Comparison of ENCODE assay signal across 37 cellular contexts in genomic region chr11:125797641-125798040, GRCh38. TPM values are rescaled to one million over a fixed set of nuclear protein-coding genes. Genes with fewer than 3 reads are reported as not detected.
"Had no signal": no experiment of that assay in that cellular context is flagged by ENCODE, and none has a peak within 500 bp of the region (broad histone marks: within the 10 kb centered on the region; RNA-seq: fewer than 3 reads in every experiment).

No MANE protein-coding gene starts in this region.

- H3K27ac Mint-ChIP-seq: activated CD4-positive, alpha-beta T cell treated with anti-CD3 and anti-CD28 coated beads, Interleukin-2, amount 10 ng/mL, durations not matched to agents 24 days and 14 days; activated CD8-positive, alpha-beta T cell treated with anti-CD3 and anti-CD28 coated beads for 36 hours; activated naive CD4-positive, alpha-beta T cell treated with anti-CD3 and anti-CD28 coated beads, Interleukin-2, amount 50 U/mL, for 24 hours; activated naive CD8-positive, alpha-beta T cell treated with anti-CD3 and anti-CD28 coated beads, Interleukin-2, amount 10 ng/mL, durations not matched to agents 7 days and 5 days; activated T-cell treated with anti-CD3 and anti-CD28 coated beads, Interleukin-2, amount 50 U/mL, for 72 hours; activated T-helper 2 cell treated with anti-CD3 and anti-CD28 coated beads, Interferon-gamma antibody, Interleukin-2, Interleukin-4, amounts not matched to agents 10 μg/mL and 5 μg/mL and 100 μg/mL, durations not matched to agents 14 hours and 24 hours and 36 hours had no signal

- H3K4me3 ChIP-seq: ascending aorta, cardiac muscle cell, MG63, PC-9 had no signal

- H3K27me3 ChIP-seq: ascending aorta, cardiac muscle cell, MG63 had no signal

- H3K36me3 ChIP-seq: ascending aorta, cardiac muscle cell, MG63 had no signal

- H3K36me3 Mint-ChIP-seq: activated naive CD4-positive, alpha-beta T cell treated with anti-CD3 and anti-CD28 coated beads, Interleukin-2, amount 50 U/mL, for 24 hours had no signal

- H3K27ac ChIP-seq: ascending aorta, cardiac muscle cell, PC-9, RWPE1, VCaP had no signal

- H2AFZ ChIP-seq: PC-9 had no signal

- H3K4me3 Mint-ChIP-seq: activated CD4-positive, alpha-beta T cell treated with anti-CD3 and anti-CD28 coated beads, Interleukin-2, amount 10 ng/mL, durations not matched to agents 24 days and 14 days; activated CD8-positive, alpha-beta T cell treated with anti-CD3 and anti-CD28 coated beads for 36 hours; activated naive CD4-positive, alpha-beta T cell treated with anti-CD3 and anti-CD28 coated beads, Interleukin-2, amount 50 U/mL, for 24 hours; activated naive CD8-positive, alpha-beta T cell treated with anti-CD3 and anti-CD28 coated beads, Interleukin-2, amount 10 ng/mL, durations not matched to agents 7 days and 5 days; activated T-cell treated with anti-CD3 and anti-CD28 coated beads, Interleukin-2, amount 50 U/mL, for 72 hours; central memory CD8-positive, alpha-beta T cell had no signal

- H3K4me1 Mint-ChIP-seq: activated CD4-positive, alpha-beta T cell treated with anti-CD3 and anti-CD28 coated beads, Interleukin-2, amount 10 ng/mL, durations not matched to agents 24 days and 14 days; activated naive CD4-positive, alpha-beta T cell treated with anti-CD3 and anti-CD28 coated beads, Interleukin-2, amount 50 U/mL, for 24 hours; activated naive CD8-positive, alpha-beta T cell treated with anti-CD3 and anti-CD28 coated beads, Interleukin-2, amount 10 ng/mL, durations not matched to agents 7 days and 5 days; central memory CD8-positive, alpha-beta T cell had no signal

- H3K4me2 ChIP-seq: PC-9 had no signal

- H3K4me1 ChIP-seq: ascending aorta had no signal

- DNase-seq: activated CD4-positive, alpha-beta T cell treated with anti-CD3 and anti-CD28 coated beads, Interleukin-2, amount 10 ng/mL, durations not matched to agents 24 days and 14 days; activated CD4-positive, alpha-beta T cell treated with anti-CD3 and anti-CD28 coated beads, Interleukin-2, amount 50 U/mL, for 4 hours; activated CD8-positive, alpha-beta T cell treated with anti-CD3 and anti-CD28 coated beads for 36 hours; activated gamma-delta T cell; activated naive CD4-positive, alpha-beta T cell treated with Interleukin-2 at 50 U/mL for 16 hours; activated naive CD8-positive, alpha-beta T cell treated with anti-CD3 and anti-CD28 coated beads, Interleukin-2, amount 10 ng/mL, durations not matched to agents 7 days and 5 days; activated T-cell treated with anti-CD3 and anti-CD28 coated beads, Interleukin-2, amount 50 U/mL, for 1 hour; activated T-cell treated with anti-CD3 and anti-CD28 coated beads, Interleukin-2, amount 50 U/mL, for 72 hours; amygdala; Karpas-422; MG63; NCI-H1048; NCI-H1105 treated with DMSO at 0.1 percent for 48 hours; NCI-H1436; NCI-H1694; NCI-H1930; NCI-H2081 treated with DMSO at 0.1 percent for 48 hours; NCI-H345; NCI-H524 treated with DMSO at 0.1 percent for 48 hours; PC-9; SIG-M5; SW 1271; T-helper 1 cell; T-helper 2 cell; T-helper 9 cell had no signal

RNA-seq across cellular contexts. Expression of gene PATE3, which starts 9.7 kb away (rescaled TPM):
- total RNA-seq: activated CD4-positive, alpha-beta T cell treated with anti-CD3 and anti-CD28 coated beads, Interleukin-2, amount 10 ng/mL, durations not matched to agents 24 days and 14 days; activated CD8-positive, alpha-beta memory T cell treated with anti-CD3 and anti-CD28 coated beads for 36 hours; activated CD8-positive, alpha-beta T cell treated with anti-CD3 and anti-CD28 coated beads for 36 hours; activated naive CD8-positive, alpha-beta T cell treated with anti-CD3 and anti-CD28 coated beads, Interleukin-2, amount 10 ng/mL, durations not matched to agents 7 days and 5 days; activated T-cell treated with anti-CD3 and anti-CD28 coated beads, Interleukin-2, amount 50 U/mL, for 72 hours; activated T-helper 2 cell treated with anti-CD3 and anti-CD28 coated beads, Interferon-gamma antibody, Interleukin-2, Interleukin-4, amounts not matched to agents 10 μg/mL and 5 μg/mL and 100 μg/mL, durations not matched to agents 14 hours and 24 hours and 36 hours; ascending aorta; cardiac muscle cell; NCI-H460; PC-9; Right ventricle myocardium inferior; SK-MEL-5 had no signal
- polyA plus RNA-seq: adipose tissue, cardiac muscle cell had no signal

RNA-seq across cellular contexts. Expression of gene PATE2, which starts 19.0 kb away (rescaled TPM):
- total RNA-seq: activated CD4-positive, alpha-beta T cell treated with anti-CD3 and anti-CD28 coated beads, Interleukin-2, amount 10 ng/mL, durations not matched to agents 24 days and 14 days; activated CD8-positive, alpha-beta memory T cell treated with anti-CD3 and anti-CD28 coated beads for 36 hours; activated CD8-positive, alpha-beta T cell treated with anti-CD3 and anti-CD28 coated beads for 36 hours; activated naive CD8-positive, alpha-beta T cell treated with anti-CD3 and anti-CD28 coated beads, Interleukin-2, amount 10 ng/mL, durations not matched to agents 7 days and 5 days; activated T-helper 2 cell treated with anti-CD3 and anti-CD28 coated beads, Interferon-gamma antibody, Interleukin-2, Interleukin-4, amounts not matched to agents 10 μg/mL and 5 μg/mL and 100 μg/mL, durations not matched to agents 14 hours and 24 hours and 36 hours; ascending aorta; cardiac muscle cell; NCI-H460; Right ventricle myocardium inferior had no signal
- polyA plus RNA-seq: adipose tissue, cardiac muscle cell had no signal

RNA-seq across cellular contexts. Expression of gene PATE4, which starts 35.5 kb away (rescaled TPM):
- total RNA-seq: activated CD4-positive, alpha-beta T cell treated with anti-CD3 and anti-CD28 coated beads, Interleukin-2, amount 10 ng/mL, durations not matched to agents 24 days and 14 days; activated CD8-positive, alpha-beta memory T cell treated with anti-CD3 and anti-CD28 coated beads for 36 hours; activated CD8-positive, alpha-beta T cell treated with anti-CD3 and anti-CD28 coated beads for 36 hours; activated naive CD8-positive, alpha-beta T cell treated with anti-CD3 and anti-CD28 coated beads, Interleukin-2, amount 10 ng/mL, durations not matched to agents 7 days and 5 days; activated T-cell treated with anti-CD3 and anti-CD28 coated beads, Interleukin-2, amount 50 U/mL, for 72 hours; activated T-helper 2 cell treated with anti-CD3 and anti-CD28 coated beads, Interferon-gamma antibody, Interleukin-2, Interleukin-4, amounts not matched to agents 10 μg/mL and 5 μg/mL and 100 μg/mL, durations not matched to agents 14 hours and 24 hours and 36 hours; ascending aorta; cardiac muscle cell; NCI-H460; PC-9; Right ventricle myocardium inferior; SK-MEL-5 had no signal
- polyA plus RNA-seq: adipose tissue, cardiac muscle cell had no signal

RNA-seq across cellular contexts. Expression of gene PATE1, which starts 51.6 kb away (rescaled TPM):
- total RNA-seq: activated CD4-positive, alpha-beta T cell treated with anti-CD3 and anti-CD28 coated beads, Interleukin-2, amount 10 ng/mL, durations not matched to agents 24 days and 14 days; activated CD8-positive, alpha-beta memory T cell treated with anti-CD3 and anti-CD28 coated beads for 36 hours; activated CD8-positive, alpha-beta T cell treated with anti-CD3 and anti-CD28 coated beads for 36 hours; activated naive CD8-positive, alpha-beta T cell treated with anti-CD3 and anti-CD28 coated beads, Interleukin-2, amount 10 ng/mL, durations not matched to agents 7 days and 5 days; activated T-cell treated with anti-CD3 and anti-CD28 coated beads, Interleukin-2, amount 50 U/mL, for 72 hours; activated T-helper 2 cell treated with anti-CD3 and anti-CD28 coated beads, Interferon-gamma antibody, Interleukin-2, Interleukin-4, amounts not matched to agents 10 μg/mL and 5 μg/mL and 100 μg/mL, durations not matched to agents 14 hours and 24 hours and 36 hours; ascending aorta; cardiac muscle cell; NCI-H460; PC-9; Right ventricle myocardium inferior; SK-MEL-5 had no signal
- polyA plus RNA-seq: adipose tissue, cardiac muscle cell had no signal
